In genomic region chr6:133871131-133871530, GRCh38 we compare ENCODE assay signal across 4 cellular contexts.
"Had no signal": no experiment of that assay in that cellular context is flagged by ENCODE, and none has a peak within 500 bp of the region (broad histone marks: within the 10 kb centered on the region; RNA-seq: fewer than 3 reads in every experiment).

No MANE protein-coding gene starts in this region.

- ATAC-seq: GM23338 had no signal

- H3K4me3 ChIP-seq: GM23338 had no signal

- DNase-seq: H9, HCEC 1CT, IMR-90 had no signal
